Comparison of ENCODE assay signal across 8 cellular contexts in genomic region chr3:172138792-172139507, GRCh38.
DNase-seq lines count a peak whose midpoint lies in the region; ATAC-seq and TF ChIP-seq lines count a peak whose summit lies in the region.

No MANE protein-coding gene starts in this region.

- DNase-seq in NCI-H510A (lab: John Stamatoyannopoulos, UW), result peak; percentile 14
- DNase-seq in NCI-H510A treated with DMSO at 0.1 percent for 48 hours (lab: John Stamatoyannopoulos, UW), result no peak
- no peak for DNase-seq in SK-N-MC (ENCODE audit: low read depth, low spot score)
- peak; percentile 68 for DNase-seq in endodermal cell
- DNase-seq in vagina (ENCODE audit: extremely low spot score in 2 of 2), result no peak
- DNase-seq in 8988T, result no peak

- peaks cover 40% of the 10 kb centered on the region for H3K4me1 ChIP-seq in endodermal cell (ENCODE audit: control insufficient read depth, insufficient read depth, low read length)
- H3K4me1 ChIP-seq in mucosa of rectum (ENCODE audit: control insufficient read depth in 2 of 2, insufficient read depth in 2 of 2, low read length in 2 of 2), result peaks cover 34 to 48% of the 10 kb centered on the region in 2 donors
- peaks cover 82% of the 10 kb centered on the region for H3K4me1 ChIP-seq in vagina

- H3K36me3 Mint-ChIP-seq in endodermal cell (ENCODE audit: low read depth), result peaks cover 14% of the 10 kb centered on the region

- peaks cover 84% of the 10 kb centered on the region for H3K4me1 Mint-ChIP-seq in endodermal cell

- H3K9ac ChIP-seq in SK-N-MC (ENCODE audit: insufficient read length), result no peak overlapping the region
- H3K9ac ChIP-seq in endodermal cell (ENCODE audit: extremely low read depth, low read length, poor library complexity, severe bottlenecking), result no peak overlapping the region
- no peak overlapping the region for H3K9ac ChIP-seq in mucosa of rectum (ENCODE audit: low read depth in 1 of 2, low read length in 2 of 2)

- no peaks in the 10 kb centered on the region for H3K9me3 Mint-ChIP-seq in endodermal cell

- WGBS in endodermal cell (ENCODE audit: insufficient coverage in 1 of 2, insufficient read length in 1 of 2), 2 experiments, result 61% methylated on average over 4 to 6 of the region's 6 CpGs

- H3K27me3 Mint-ChIP-seq in endodermal cell (ENCODE audit: insufficient read depth), result peaks cover 9% of the 10 kb centered on the region

- H3K9me3 ChIP-seq in SK-N-MC (ENCODE audit: low read depth, low read length) (no peaks in the 10 kb centered on the region), endodermal cell (ENCODE audit: control insufficient read depth, low read length) (peaks cover 7% of the 10 kb centered on the region), mucosa of rectum (ENCODE audit: control insufficient read depth in 2 of 2, low read length in 2 of 2) (no peaks in the 10 kb centered on the region), vagina (no peaks in the 10 kb centered on the region)

- no peaks in the 10 kb centered on the region for H3K36me3 ChIP-seq in SK-N-MC (ENCODE audit: insufficient read depth, low read length)
- H3K36me3 ChIP-seq in endodermal cell (ENCODE audit: control insufficient read depth, insufficient read depth, low read length), result peaks cover 34% of the 10 kb centered on the region
- H3K36me3 ChIP-seq in mucosa of rectum (ENCODE audit: control insufficient read depth in 2 of 2, insufficient read depth in 2 of 2, low read length in 2 of 2), result peaks cover 0 to 2% of the 10 kb centered on the region in 2 donors
- H3K36me3 ChIP-seq in vagina, result no peaks in the 10 kb centered on the region

- TF ChIP-seq CTCF in endodermal cell (conservative IDR thresholded peaks at IDR 0.05), result no peak
- no peak for TF ChIP-seq CTCF in vagina (IDR thresholded peaks at IDR 0.05)

- peak overlapping the region; percentile 73 for H3K27ac Mint-ChIP-seq in endodermal cell

- intact Hi-C loops in vagina (cut with DNase I), result no loop called here

- peak; percentile 31 for ATAC-seq in HG02884 (IDR thresholded peaks at IDR 0.05; ENCODE audit: unreplicated experiment)

- no peaks in the 10 kb centered on the region for H3K27me3 ChIP-seq in endodermal cell (ENCODE audit: control insufficient read depth, insufficient read depth, low read length, poor library complexity, severe bottlenecking)
- H3K27me3 ChIP-seq in mucosa of rectum (ENCODE audit: control insufficient read depth in 2 of 2, insufficient read depth in 2 of 2, low read length in 2 of 2), result no peaks in the 10 kb centered on the region
- no peaks in the 10 kb centered on the region for H3K27me3 ChIP-seq in vagina

- no peak overlapping the region for H3K4me3 Mint-ChIP-seq in endodermal cell

- no peak for TF ChIP-seq POLR2A in vagina (IDR thresholded peaks at IDR 0.05)

- H3K4me3 ChIP-seq in SK-N-MC (peak overlapping the region; percentile 43), endodermal cell (ENCODE audit: low read length) (peak overlapping the region; percentile 16), mucosa of rectum (ENCODE audit: low read length in 2 of 2) (no peak overlapping the region), vagina (no peak overlapping the region)

- H3K27ac ChIP-seq in SK-N-MC, result peak overlapping the region; percentile 87
- H3K27ac ChIP-seq in endodermal cell (ENCODE audit: low read depth, low read length), result peak overlapping the region; percentile 71
- H3K27ac ChIP-seq in mucosa of rectum (ENCODE audit: low read depth in 2 of 2, low read length in 2 of 2), result peak overlapping the region; percentile 10 to 19
- H3K27ac ChIP-seq in vagina, result peak overlapping the region; percentile 21

Comparison
In these comparisons a context has a peak if more than half of its experiments do, and no peak if none do; other contexts are left out.
1. DNase-seq: peak in NCI-H510A (single experiment) and endodermal cell (single experiment); none in NCI-H510A treated with DMSO at 0.1 percent for 48 hours (single experiment), SK-N-MC (single experiment), vagina (0 of 2) and 8988T (single experiment).
2. H3K27ac ChIP-seq: peak in every context shown above with its lines; median percentile 87 in SK-N-MC; 71 in endodermal cell; 21 in vagina; 14 in mucosa of rectum.
3. H3K4me3 ChIP-seq: peak in SK-N-MC (single experiment) and endodermal cell (single experiment); none in mucosa of rectum (0 of 2) and vagina (0 of 2).